In genomic region chr14:97177635-97178034, GRCh38 we compare ENCODE assay signal across 16 cellular contexts.
DNase-seq lines count a peak whose midpoint lies in the region; ATAC-seq and TF ChIP-seq lines count a peak whose summit lies in the region.
"Had no signal": no experiment of that assay in that cellular context is flagged by ENCODE, and none has a peak within 500 bp of the region (broad histone marks: within the 10 kb centered on the region; RNA-seq: fewer than 3 reads in every experiment).

No MANE protein-coding gene starts in this region.

- no peak for ATAC-seq in activated CD8-positive, alpha-beta T cell treated with anti-CD3 and anti-CD28 coated beads for 36 hours
- ATAC-seq in activated CD8-positive, alpha-beta T cell treated with anti-CD3 and anti-CD28 coated beads, Interleukin-2, amount 10 ng/mL, durations not matched to agents 7 days and 5 days: no peak
- ATAC-seq in GM19025 (IDR thresholded peaks at IDR 0.05; ENCODE audit: low read depth, unreplicated experiment): peak; percentile 58
- peak; percentile 91 for ATAC-seq in memory B cell (ENCODE audit: low read depth)
- ATAC-seq in left colon: no peak
- ATAC-seq in psoas muscle: no peak

- peak; percentile 18 for DNase-seq in activated CD8-positive, alpha-beta T cell treated with anti-CD3 and anti-CD28 coated beads for 36 hours
- DNase-seq in activated CD8-positive, alpha-beta T cell treated with anti-CD3 and anti-CD28 coated beads, Interleukin-2, amount 10 ng/mL, durations not matched to agents 7 days and 5 days: no peak
- DNase-seq in Karpas-422: peak; percentile 59
- peak in 1 of 2 donors; percentile 47 for DNase-seq in memory B cell (ENCODE audit: low spot score in 2 of 2)
- DNase-seq in left colon: no peak
- no peak for DNase-seq in NCI-H2196 (lab: John Stamatoyannopoulos, UW; ENCODE audit: unreplicated experiment)
- no peak for DNase-seq in psoas muscle
- DNase-seq: islet precursor cell, T1000 had no signal

- H3K4me3 ChIP-seq in Karpas-422 (ENCODE audit: low read length): no peak overlapping the region
- no peak overlapping the region for H3K4me3 ChIP-seq in psoas muscle
- H3K4me3 ChIP-seq: hepatocyte, neural progenitor cell had no signal

- H3K36me3 Mint-ChIP-seq in activated CD8-positive, alpha-beta T cell treated with anti-CD3 and anti-CD28 coated beads for 36 hours (ENCODE audit: low read depth): peaks cover 2% of the 10 kb centered on the region
- H3K36me3 Mint-ChIP-seq in activated CD8-positive, alpha-beta T cell treated with anti-CD3 and anti-CD28 coated beads, Interleukin-2, amount 10 ng/mL, durations not matched to agents 7 days and 5 days (ENCODE audit: low read depth): peaks cover 2% of the 10 kb centered on the region
- no peaks in the 10 kb centered on the region for H3K36me3 Mint-ChIP-seq in memory B cell
- H3K36me3 Mint-ChIP-seq: neural progenitor cell, type B pancreatic cell had no signal

- peaks cover 10% of the 10 kb centered on the region for H3K9me3 Mint-ChIP-seq in activated CD8-positive, alpha-beta T cell treated with anti-CD3 and anti-CD28 coated beads for 36 hours
- H3K9me3 Mint-ChIP-seq in activated CD8-positive, alpha-beta T cell treated with anti-CD3 and anti-CD28 coated beads, Interleukin-2, amount 10 ng/mL, durations not matched to agents 7 days and 5 days (ENCODE audit: insufficient read depth): no peaks in the 10 kb centered on the region
- H3K9me3 Mint-ChIP-seq in memory B cell: peaks cover 5% of the 10 kb centered on the region
- H3K9me3 Mint-ChIP-seq: CD4-positive, alpha-beta T cell; type B pancreatic cell had no signal

- H3K4me1 Mint-ChIP-seq in activated CD8-positive, alpha-beta T cell treated with anti-CD3 and anti-CD28 coated beads for 36 hours (ENCODE audit: low read depth): peaks cover 38% of the 10 kb centered on the region
- peaks cover 27% of the 10 kb centered on the region for H3K4me1 Mint-ChIP-seq in activated CD8-positive, alpha-beta T cell treated with anti-CD3 and anti-CD28 coated beads, Interleukin-2, amount 10 ng/mL, durations not matched to agents 7 days and 5 days (ENCODE audit: low read depth)
- H3K4me1 Mint-ChIP-seq in memory B cell: peaks cover 21% of the 10 kb centered on the region
- H3K4me1 Mint-ChIP-seq: neural progenitor cell had no signal

- no peaks in the 10 kb centered on the region for H3K36me3 ChIP-seq in Karpas-422 (ENCODE audit: insufficient read depth, low read length)
- no peaks in the 10 kb centered on the region for H3K36me3 ChIP-seq in psoas muscle (ENCODE audit: insufficient read depth in 1 of 2, low read depth in 1 of 2)
- H3K36me3 ChIP-seq: neural progenitor cell had no signal

- peaks cover 2% of the 10 kb centered on the region for H3K27me3 Mint-ChIP-seq in activated CD8-positive, alpha-beta T cell treated with anti-CD3 and anti-CD28 coated beads for 36 hours
- H3K27me3 Mint-ChIP-seq in activated CD8-positive, alpha-beta T cell treated with anti-CD3 and anti-CD28 coated beads, Interleukin-2, amount 10 ng/mL, durations not matched to agents 7 days and 5 days (ENCODE audit: low read depth): peaks cover 4% of the 10 kb centered on the region
- no peaks in the 10 kb centered on the region for H3K27me3 Mint-ChIP-seq in memory B cell
- H3K27me3 Mint-ChIP-seq: CD4-positive, alpha-beta T cell had no signal

- POLR2A ChIA-PET in activated CD8-positive, alpha-beta T cell treated with anti-CD3 and anti-CD28 coated beads for 36 hours (lab: Charles Lee): interaction anchor here (0.7 kb wide), 1 partner anchor 1186 kb away, joined by 3 read pairs; no protein-coding TSS in a partner anchor
- POLR2A ChIA-PET in activated CD8-positive, alpha-beta T cell treated with anti-CD3 and anti-CD28 coated beads, Interleukin-2, amount 10 ng/mL, durations not matched to agents 7 days and 5 days (lab: Charles Lee): no interaction called here

- H4K20me1 ChIP-seq in Karpas-422 (ENCODE audit: insufficient read depth, low read depth, low read length): no peaks in the 10 kb centered on the region

- no peaks in the 10 kb centered on the region for H3K9me3 ChIP-seq in Karpas-422 (ENCODE audit: low read length)
- H3K9me3 ChIP-seq in psoas muscle: no peaks in the 10 kb centered on the region
- H3K9me3 ChIP-seq: SK-N-SH had no signal

- no peaks in the 10 kb centered on the region for H3K79me2 ChIP-seq in Karpas-422 (ENCODE audit: low read length)
- H3K79me2 ChIP-seq: hepatocyte had no signal

- no peak overlapping the region for H3K27ac Mint-ChIP-seq in activated CD8-positive, alpha-beta T cell treated with anti-CD3 and anti-CD28 coated beads for 36 hours
- H3K27ac Mint-ChIP-seq in activated CD8-positive, alpha-beta T cell treated with anti-CD3 and anti-CD28 coated beads, Interleukin-2, amount 10 ng/mL, durations not matched to agents 7 days and 5 days: no peak overlapping the region
- peak overlapping the region; percentile 92 for H3K27ac Mint-ChIP-seq in memory B cell
- H3K27ac Mint-ChIP-seq: neural progenitor cell, type B pancreatic cell had no signal

- H3K4me2 ChIP-seq in Karpas-422 (ENCODE audit: low read depth, low read length, poor library complexity, severe bottlenecking): peak overlapping the region; percentile 26
- H3K4me2 ChIP-seq: hepatocyte, neural progenitor cell, SK-N-SH had no signal

- 44 to 62% (median 50%) methylated on average over 5 of the region's 5 CpGs for WGBS in psoas muscle, 3 donors

- no peak overlapping the region for H3K27ac ChIP-seq in Karpas-422 (ENCODE audit: low read length)
- H3K27ac ChIP-seq in psoas muscle: no peak overlapping the region
- H3K27ac ChIP-seq: hepatocyte, HL-60, neural progenitor cell had no signal

- no peaks in the 10 kb centered on the region for H3K9me2 ChIP-seq in Karpas-422 (replicated peaks; ENCODE audit: insufficient read depth, low read length)
- H3K9me2 ChIP-seq: SK-N-SH had no signal

- no peak overlapping the region for H3K9ac ChIP-seq in Karpas-422 (ENCODE audit: low read length)
- H3K9ac ChIP-seq: neural progenitor cell, SK-N-SH had no signal

- intact Hi-C loops in activated CD8-positive, alpha-beta T cell treated with anti-CD3 and anti-CD28 coated beads for 36 hours (cut with micrococcal nuclease): no loop called here
- intact Hi-C loops in left colon (cut with DNase I, micrococcal nuclease): no loop called here
- intact Hi-C loops in psoas muscle (cut with DNase I): no loop called here

- TF ChIP-seq CTCF in activated CD8-positive, alpha-beta T cell treated with anti-CD3 and anti-CD28 coated beads for 36 hours (IDR thresholded peaks at IDR 0.05): no peak
- TF ChIP-seq CTCF in psoas muscle (IDR thresholded peaks at IDR 0.05): no peak

- H3K4me3 Mint-ChIP-seq in activated CD8-positive, alpha-beta T cell treated with anti-CD3 and anti-CD28 coated beads for 36 hours: no peak overlapping the region
- H3K4me3 Mint-ChIP-seq in activated CD8-positive, alpha-beta T cell treated with anti-CD3 and anti-CD28 coated beads, Interleukin-2, amount 10 ng/mL, durations not matched to agents 7 days and 5 days: no peak overlapping the region
- H3K4me3 Mint-ChIP-seq in memory B cell: no peak overlapping the region
- H3K4me3 Mint-ChIP-seq: CD4-positive, alpha-beta T cell; neural progenitor cell; type B pancreatic cell had no signal

- no peak overlapping the region for H2AFZ ChIP-seq in Karpas-422 (ENCODE audit: low read length)
- H2AFZ ChIP-seq: hepatocyte, neural progenitor cell had no signal

- CTCF ChIA-PET in activated CD8-positive, alpha-beta T cell treated with anti-CD3 and anti-CD28 coated beads for 36 hours (lab: Charles Lee): no interaction called here
- CTCF ChIA-PET in activated CD8-positive, alpha-beta T cell treated with anti-CD3 and anti-CD28 coated beads, Interleukin-2, amount 10 ng/mL, durations not matched to agents 7 days and 5 days (lab: Charles Lee): no interaction called here

- H3K27me3 ChIP-seq in Karpas-422 (ENCODE audit: low read length) (no peaks in the 10 kb centered on the region), psoas muscle (ENCODE audit: insufficient read depth in 3 of 3, low read length in 2 of 3) (no peaks in the 10 kb centered on the region)
- H3K27me3 ChIP-seq: hepatocyte, neural progenitor cell had no signal

- H3K4me1 ChIP-seq in Karpas-422 (ENCODE audit: low read length) (peaks cover 24% of the 10 kb centered on the region), psoas muscle (no peaks in the 10 kb centered on the region)
- H3K4me1 ChIP-seq: neural progenitor cell had no signal

Comparison
In these comparisons a context has a peak if more than half of its experiments do, and no peak if none do; other contexts are left out.
1. DNase-seq: peak in activated CD8-positive, alpha-beta T cell treated with anti-CD3 and anti-CD28 coated beads for 36 hours (single experiment) and Karpas-422 (single experiment); none in activated CD8-positive, alpha-beta T cell treated with anti-CD3 and anti-CD28 coated beads, Interleukin-2, amount 10 ng/mL, durations not matched to agents 7 days and 5 days (single experiment), left colon (0 of 2), NCI-H2196 (single experiment) and psoas muscle (0 of 2).
2. ATAC-seq: peak in GM19025 (single experiment) and memory B cell (single experiment); none in activated CD8-positive, alpha-beta T cell treated with anti-CD3 and anti-CD28 coated beads for 36 hours (single experiment), activated CD8-positive, alpha-beta T cell treated with anti-CD3 and anti-CD28 coated beads, Interleukin-2, amount 10 ng/mL, durations not matched to agents 7 days and 5 days (single experiment), left colon (single experiment) and psoas muscle (0 of 4).